Comparison of ENCODE assay signal across 20 cellular contexts in genomic region chr10:104582604-104582951, GRCh38. TPM values are rescaled to one million over a fixed set of nuclear protein-coding genes. Genes with fewer than 3 reads are reported as not detected.
DNase-seq lines count a peak whose midpoint lies in the region; ATAC-seq, FAIRE-seq and TF ChIP-seq lines count a peak whose summit lies in the region.
"Had no signal": no experiment of that assay in that cellular context is flagged by ENCODE, and none has a peak within 500 bp of the region (broad histone marks: within the 10 kb centered on the region; RNA-seq: fewer than 3 reads in every experiment).

No MANE protein-coding gene starts in this region.

- no peak overlapping the region for H3K27ac ChIP-seq in GM23338 (ENCODE audit: low read depth)
- H3K27ac ChIP-seq in colonic mucosa = no peak overlapping the region
- H3K27ac ChIP-seq: neural progenitor cell, vagina had no signal

- intact Hi-C loops in activated naive CD4-positive, alpha-beta T cell treated with anti-CD3 and anti-CD28 coated beads for 36 hours (cut with micrococcal nuclease) = loop anchor here (5.0 kb wide), 2 partner anchors 175 to 1110 kb away; no protein-coding TSS in a partner anchor
- intact Hi-C loops in colonic mucosa (cut with DNase I) = no loop called here

- H3K4me3 ChIP-seq in bronchial epithelial cell (ENCODE audit: low read depth, low read length) (no peak overlapping the region), GM23338 (no peak overlapping the region), colonic mucosa (no peak overlapping the region)
- H3K4me3 ChIP-seq: neural progenitor cell, vagina had no signal

- peaks cover 7% of the 10 kb centered on the region for H3K9me3 Mint-ChIP-seq in activated naive CD4-positive, alpha-beta T cell treated with anti-CD3 and anti-CD28 coated beads for 36 hours
- no peaks in the 10 kb centered on the region; the same call in 1 of the 3 replicates for H3K9me3 Mint-ChIP-seq in GM23338
- H3K9me3 Mint-ChIP-seq: activated B cell treated with CpG ODN at 0.5 μM for 24 hours had no signal

- peak; percentile 15 for DNase-seq in activated naive CD4-positive, alpha-beta T cell treated with anti-CD3 and anti-CD28 coated beads for 36 hours
- DNase-seq in activated naive CD4-positive, alpha-beta T cell treated with Interleukin-2 at 50 U/mL for 16 hours = no peak
- DNase-seq in NCI-H146 (lab: John Stamatoyannopoulos, UW) = peak; percentile 91
- peak; percentile 33 for DNase-seq in bronchial epithelial cell (ENCODE audit: low read depth)
- no peak for DNase-seq in GM23338 (ENCODE audit: low spot score)
- DNase-seq in NCI-H2196 treated with DMSO at 0.1 percent for 48 hours (lab: John Stamatoyannopoulos, UW; ENCODE audit: unreplicated experiment) = no peak
- no peak for DNase-seq in colonic mucosa
- DNase-seq: activated B cell treated with CpG ODN at 0.5 μM for 24 hours; NCI-H446 treated with DMSO at 0.1 percent for 48 hours; PC-3; stimulated activated naive B cell treated with anti-CD40 and anti-IgM and Interleukin-4, amounts not matched to agents 10 μg/mL and 1 μg/mL and 100 μg/mL, for 72 hours had no signal

- ATAC-seq in GM23338 = no peak
- no peak for ATAC-seq in HG03159 (IDR thresholded peaks at IDR 0.05; ENCODE audit: unreplicated experiment)
- ATAC-seq: PC-3; sciatic nerve; stimulated activated naive B cell treated with anti-CD40 and anti-IgM and Interleukin-4, amounts not matched to agents 10 μg/mL and 1 μg/mL and 100 μg/mL, for 72 hours had no signal

- no peaks in the 10 kb centered on the region for H3K9me3 ChIP-seq in colonic mucosa
- H3K9me3 ChIP-seq: vagina had no signal

- H3K9me2 ChIP-seq in GM23338 (ENCODE audit: insufficient read depth) = no peaks in the 10 kb centered on the region

- peaks cover 13% of the 10 kb centered on the region for H3K27me3 Mint-ChIP-seq in activated naive CD4-positive, alpha-beta T cell treated with anti-CD3 and anti-CD28 coated beads for 36 hours (ENCODE audit: low read depth)
- no peaks in the 10 kb centered on the region for H3K27me3 Mint-ChIP-seq in GM23338 (ENCODE audit: insufficient read depth, low read depth, poor library complexity)

- no peak overlapping the region for H3K4me3 Mint-ChIP-seq in activated naive CD4-positive, alpha-beta T cell treated with anti-CD3 and anti-CD28 coated beads for 36 hours
- no peak overlapping the region for H3K4me3 Mint-ChIP-seq in GM23338
- H3K4me3 Mint-ChIP-seq: activated B cell treated with CpG ODN at 0.5 μM for 24 hours; activated naive CD8-positive, alpha-beta T cell; memory B cell; neural progenitor cell; stimulated activated naive B cell treated with anti-CD40 and anti-IgM and Interleukin-4, amounts not matched to agents 10 μg/mL and 1 μg/mL and 100 μg/mL, for 72 hours had no signal

- H3K4me1 ChIP-seq in GM23338 (ENCODE audit: insufficient read depth) = no peaks in the 10 kb centered on the region
- no peaks in the 10 kb centered on the region for H3K4me1 ChIP-seq in colonic mucosa
- H3K4me1 ChIP-seq: vagina had no signal

- no peak overlapping the region for H2AFZ ChIP-seq in GM23338
- H2AFZ ChIP-seq: neural progenitor cell had no signal

- CTCF ChIA-PET in activated naive CD4-positive, alpha-beta T cell treated with anti-CD3 and anti-CD28 coated beads for 36 hours (lab: Charles Lee) = interaction anchor here (0.7 to 2.0 kb wide), 3 partner anchors 11 to 197 kb away, joined by 3 to 10 read pairs (median 4); no protein-coding TSS in a partner anchor

- no peaks in the 10 kb centered on the region for H3K27me3 ChIP-seq in bronchial epithelial cell (ENCODE audit: control insufficient read depth, insufficient read depth, low read length)
- H3K27me3 ChIP-seq in GM23338 (ENCODE audit: insufficient read depth) = no peaks in the 10 kb centered on the region
- H3K27me3 ChIP-seq in colonic mucosa = peaks cover 6% of the 10 kb centered on the region
- H3K27me3 ChIP-seq: neural progenitor cell, vagina had no signal

- peaks cover 23% of the 10 kb centered on the region for H3K4me1 Mint-ChIP-seq in activated naive CD4-positive, alpha-beta T cell treated with anti-CD3 and anti-CD28 coated beads for 36 hours (ENCODE audit: low read depth)
- H3K4me1 Mint-ChIP-seq in GM23338 = peaks cover 12% of the 10 kb centered on the region
- H3K4me1 Mint-ChIP-seq: activated B cell treated with CpG ODN at 0.5 μM for 24 hours had no signal

- no peaks in the 10 kb centered on the region for H3K79me2 ChIP-seq in GM23338 (replicated peaks; ENCODE audit: insufficient read depth)

- H3K36me3 ChIP-seq in bronchial epithelial cell (ENCODE audit: control insufficient read depth, insufficient read depth, low read length) = no peaks in the 10 kb centered on the region
- H3K36me3 ChIP-seq in GM23338 (ENCODE audit: insufficient read depth) = no peaks in the 10 kb centered on the region
- H3K36me3 ChIP-seq in colonic mucosa = no peaks in the 10 kb centered on the region
- H3K36me3 ChIP-seq: neural progenitor cell, vagina had no signal

- no peak overlapping the region for H3K27ac Mint-ChIP-seq in activated naive CD4-positive, alpha-beta T cell treated with anti-CD3 and anti-CD28 coated beads for 36 hours
- no peak overlapping the region for H3K27ac Mint-ChIP-seq in GM23338
- H3K27ac Mint-ChIP-seq: activated B cell treated with CpG ODN at 0.5 μM for 24 hours; activated naive CD8-positive, alpha-beta T cell; memory B cell; neural progenitor cell; stimulated activated naive B cell treated with anti-CD40 and anti-IgM and Interleukin-4, amounts not matched to agents 10 μg/mL and 1 μg/mL and 100 μg/mL, for 72 hours had no signal

- no peaks in the 10 kb centered on the region for H4K20me1 ChIP-seq in GM23338 (replicated peaks; ENCODE audit: insufficient read depth)

- H3K36me3 Mint-ChIP-seq in activated naive CD4-positive, alpha-beta T cell treated with anti-CD3 and anti-CD28 coated beads for 36 hours (ENCODE audit: low read depth) = no peaks in the 10 kb centered on the region
- H3K36me3 Mint-ChIP-seq in GM23338 (ENCODE audit: low read depth) = no peaks in the 10 kb centered on the region
- H3K36me3 Mint-ChIP-seq: activated naive CD8-positive, alpha-beta T cell; memory B cell; neural progenitor cell had no signal

- no peak for TF ChIP-seq CTCF in bronchial epithelial cell (IDR thresholded peaks at IDR 0.05; ENCODE audit: insufficient read depth, low read length, severe bottlenecking)
- TF ChIP-seq CTCF in GM23338 (conservative IDR thresholded peaks at IDR 0.05; ENCODE audit: low read depth in 2 of 2) = no peak
- TF ChIP-seq CTCF in colonic mucosa (IDR thresholded peaks at IDR 0.05) = no peak

- no peak overlapping the region for H3K9ac ChIP-seq in colonic mucosa (ENCODE audit: low read depth in 2 of 2, low read length in 2 of 2)
- H3K9ac ChIP-seq: neural progenitor cell had no signal

- no peaks in the 10 kb centered on the region for H3F3A ChIP-seq in GM23338 (replicated peaks; ENCODE audit: low read depth)

- FAIRE-seq in bronchial epithelial cell (lab: Jason Lieb, UNC) = no peak
- FAIRE-seq: D721Med, endometrium, frontal cortex had no signal

- H3K4me2 ChIP-seq in GM23338 = no peak overlapping the region
- H3K4me2 ChIP-seq: neural progenitor cell had no signal

TF ChIP-seq in GM23338, 12 proteins besides CTCF, POLR2A, EP300 and RAD21:
- no peak for TF ChIP-seq CREB1 (CRISPR knock-in tag; IDR thresholded peaks at IDR 0.05; ENCODE audit: low read depth)
- no peak for TF ChIP-seq REST (IDR thresholded peaks at IDR 0.05; ENCODE audit: unreplicated experiment)
- no peak for TF ChIP-seq NANOG (IDR thresholded peaks at IDR 0.05; ENCODE audit: borderline replicate concordance)

RNA-seq across cellular contexts. Expression of gene SORCS3, which starts 58.5 kb away (rescaled TPM):
- not detected for total RNA-seq in activated naive CD4-positive, alpha-beta T cell treated with anti-CD3 and anti-CD28 coated beads for 36 hours
- total RNA-seq in bronchial epithelial cell = not detected in 2 replicates
- total RNA-seq in GM23338 (2014; rRNA removed; shearing (Covaris generic)) = 1.4 TPM in 2 replicates
- 0.37 and 0.43 TPM in 2 replicates for polyA plus RNA-seq in GM23338 (2016; fragmentation: Nextera tagmentation; extraction: Ambion mirVana)
- total RNA-seq in colonic mucosa = under 1 TPM in 1 of 2 donors, not detected in 1; 0.08 TPM
- total RNA-seq: activated B cell treated with CpG ODN at 0.5 μM for 24 hours, PC-3 had no signal

Comparison
In these comparisons a context has a peak if more than half of its experiments do, and no peak if none do; other contexts are left out.
1. DNase-seq: peak in activated naive CD4-positive, alpha-beta T cell treated with anti-CD3 and anti-CD28 coated beads for 36 hours (single experiment), NCI-H146 (single experiment) and bronchial epithelial cell (single experiment); none in activated naive CD4-positive, alpha-beta T cell treated with Interleukin-2 at 50 U/mL for 16 hours (single experiment), GM23338 (single experiment), NCI-H2196 treated with DMSO at 0.1 percent for 48 hours (single experiment) and colonic mucosa (single experiment).